1 cellular context compared by ENCODE assay signal in genomic region chr4:140704392-140704955, GRCh38.
TF ChIP-seq lines count a peak whose summit lies in the region.

No MANE protein-coding gene starts in this region.

TF ChIP-seq in HepG2, 621 proteins besides CTCF, POLR2A, EP300 and RAD21:
- no peak for TF ChIP-seq MED13 (CRISPR knock-in tag; IDR thresholded peaks at IDR 0.05)
- no peak for TF ChIP-seq DDIT3 (CRISPR knock-in tag; IDR thresholded peaks at IDR 0.05)
- TF ChIP-seq DPF2 (CRISPR knock-in tag; IDR thresholded peaks at IDR 0.05; ENCODE audit: borderline replicate concordance, low read depth) = no peak
- no peak for TF ChIP-seq ZNF367 (CRISPR knock-in tag; IDR thresholded peaks at IDR 0.05; ENCODE audit: borderline replicate concordance)
- no peak for TF ChIP-seq SAFB2 (CRISPR knock-in tag; IDR thresholded peaks at IDR 0.05; ENCODE audit: borderline replicate concordance, low read depth)
- TF ChIP-seq TEAD3 (CRISPR knock-in tag; optimal IDR thresholded peaks at IDR 0.05; ENCODE audit: borderline replicate concordance) = no peak
- no peak for TF ChIP-seq RBM39 (IDR thresholded peaks at IDR 0.05; ENCODE audit: low read depth, low read length, poor library complexity, severe bottlenecking)
- TF ChIP-seq NR1H2 (CRISPR knock-in tag; IDR thresholded peaks at IDR 0.05; ENCODE audit: borderline replicate concordance, low read depth) = no peak
- no peak for TF ChIP-seq RFX1 (IDR thresholded peaks at IDR 0.05)
- no peak for TF ChIP-seq ZNF234 (CRISPR knock-in tag; conservative IDR thresholded peaks at IDR 0.05)
- no peak for TF ChIP-seq ZNF441 (CRISPR knock-in tag; IDR thresholded peaks at IDR 0.05; ENCODE audit: borderline replicate concordance)
- TF ChIP-seq MYC (CRISPR knock-in tag; IDR thresholded peaks at IDR 0.05; ENCODE audit: borderline replicate concordance) = no peak
- no peak for TF ChIP-seq ZNF850 (CRISPR knock-in tag; conservative IDR thresholded peaks at IDR 0.05)
- TF ChIP-seq, protein P1, sequence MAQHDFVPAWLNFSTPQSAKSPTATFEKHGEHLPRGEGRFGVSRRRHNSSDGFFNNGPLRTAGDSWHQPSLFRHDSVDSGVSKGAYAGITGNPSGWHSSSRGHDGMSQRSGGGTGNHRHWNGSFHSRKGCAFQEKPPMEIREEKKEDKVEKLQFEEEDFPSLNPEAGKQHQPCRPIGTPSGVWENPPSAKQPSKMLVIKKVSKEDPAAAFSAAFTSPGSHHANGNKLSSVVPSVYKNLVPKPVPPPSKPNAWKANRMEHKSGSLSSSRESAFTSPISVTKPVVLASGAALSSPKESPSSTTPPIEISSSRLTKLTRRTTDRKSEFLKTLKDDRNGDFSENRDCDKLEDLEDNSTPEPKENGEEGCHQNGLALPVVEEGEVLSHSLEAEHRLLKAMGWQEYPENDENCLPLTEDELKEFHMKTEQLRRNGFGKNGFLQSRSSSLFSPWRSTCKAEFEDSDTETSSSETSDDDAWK (CRISPR knock-in tag; IDR thresholded peaks at IDR 0.05) = no peak
- TF ChIP-seq DR1 (CRISPR knock-in tag; IDR thresholded peaks at IDR 0.05) = no peak
